In the genomic region with DNA sequence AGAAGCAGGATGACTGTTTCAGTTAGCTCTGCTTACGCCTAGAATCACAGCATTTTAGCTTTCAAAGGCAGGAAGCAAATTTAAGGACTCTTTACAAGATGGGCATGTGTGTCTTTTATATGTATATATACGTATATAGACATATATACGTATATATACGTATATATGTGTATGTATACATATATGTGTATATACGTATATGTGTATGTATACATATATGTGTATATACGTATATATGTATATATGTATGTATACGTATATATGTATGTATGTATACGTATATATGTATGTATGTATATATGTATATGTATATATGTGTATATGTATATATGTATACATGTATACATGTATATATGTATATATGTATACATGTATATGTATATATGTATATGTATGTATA, we compare ENCODE assay signal across 2 cellular contexts.
A peak's percentile ranks its signal among the peaks of the same experiment; 100 is the strongest.
TF ChIP-seq lines count a peak whose summit lies in the region.

No MANE protein-coding gene starts in this region.

TF ChIP-seq in IMR-90, 13 proteins besides CTCF, POLR2A, EP300 and RAD21:
- TF ChIP-seq, protein P1, sequence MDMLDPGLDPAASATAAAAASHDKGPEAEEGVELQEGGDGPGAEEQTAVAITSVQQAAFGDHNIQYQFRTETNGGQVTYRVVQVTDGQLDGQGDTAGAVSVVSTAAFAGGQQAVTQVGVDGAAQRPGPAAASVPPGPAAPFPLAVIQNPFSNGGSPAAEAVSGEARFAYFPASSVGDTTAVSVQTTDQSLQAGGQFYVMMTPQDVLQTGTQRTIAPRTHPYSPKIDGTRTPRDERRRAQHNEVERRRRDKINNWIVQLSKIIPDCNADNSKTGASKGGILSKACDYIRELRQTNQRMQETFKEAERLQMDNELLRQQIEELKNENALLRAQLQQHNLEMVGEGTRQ (IDR thresholded peaks at IDR 0.05; ENCODE audit: low read depth, low read length): no peak
- TF ChIP-seq MXI1 (IDR thresholded peaks at IDR 0.05; ENCODE audit: borderline replicate concordance, low read depth, low read length) (no peak), NFE2L2 (IDR thresholded peaks at IDR 0.05; ENCODE audit: low read depth, low read length) (no peak), RCOR1 (IDR thresholded peaks at IDR 0.05; ENCODE audit: insufficient replicate concordance, low read length) (no peak), CHD1 (IDR thresholded peaks at IDR 0.05; ENCODE audit: low read depth, low read length) (no peak), CEBPB (IDR thresholded peaks at IDR 0.05; ENCODE audit: low read depth, low read length) (no peak), RFX5 (IDR thresholded peaks at IDR 0.05; ENCODE audit: low read depth, low read length) (no peak), FOS (IDR thresholded peaks at IDR 0.05; ENCODE audit: low read depth, low read length) (no peak), MAFK (IDR thresholded peaks at IDR 0.05; ENCODE audit: low read depth, low read length) (no peak), BHLHE40 (IDR thresholded peaks at IDR 0.05; ENCODE audit: low read depth, low read length) (no peak), SMC3 (IDR thresholded peaks at IDR 0.05; ENCODE audit: low read depth, low read length) (no peak), MAZ (IDR thresholded peaks at IDR 0.05; ENCODE audit: borderline replicate concordance, low read depth, low read length) (no peak)
- TF ChIP-seq, protein P2, sequence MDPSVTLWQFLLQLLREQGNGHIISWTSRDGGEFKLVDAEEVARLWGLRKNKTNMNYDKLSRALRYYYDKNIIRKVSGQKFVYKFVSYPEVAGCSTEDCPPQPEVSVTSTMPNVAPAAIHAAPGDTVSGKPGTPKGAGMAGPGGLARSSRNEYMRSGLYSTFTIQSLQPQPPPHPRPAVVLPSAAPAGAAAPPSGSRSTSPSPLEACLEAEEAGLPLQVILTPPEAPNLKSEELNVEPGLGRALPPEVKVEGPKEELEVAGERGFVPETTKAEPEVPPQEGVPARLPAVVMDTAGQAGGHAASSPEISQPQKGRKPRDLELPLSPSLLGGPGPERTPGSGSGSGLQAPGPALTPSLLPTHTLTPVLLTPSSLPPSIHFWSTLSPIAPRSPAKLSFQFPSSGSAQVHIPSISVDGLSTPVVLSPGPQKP (IDR thresholded peaks at IDR 0.05; ENCODE audit: borderline replicate concordance, low read depth, low read length): no peak

TF ChIP-seq in K562, 482 proteins besides CTCF, POLR2A, EP300 and RAD21:
- TF ChIP-seq ZNF707 (CRISPR knock-in tag; conservative IDR thresholded peaks at IDR 0.05) (peak; percentile 77), XRCC3 (IDR thresholded peaks at IDR 0.05) (no peak), SLC30A9 (CRISPR knock-in tag; IDR thresholded peaks at IDR 0.05) (peak; percentile 93), ZNF140 (CRISPR knock-in tag; IDR thresholded peaks at IDR 0.05) (peak; percentile 87), ZNF408 (CRISPR knock-in tag; IDR thresholded peaks at IDR 0.05; ENCODE audit: low read depth) (peak; percentile 94), PPARD (CRISPR knock-in tag; IDR thresholded peaks at IDR 0.05) (0 out of 2 replicates have a peak, but pooled peaks have one; percentile 66), MTF1 (CRISPR knock-in tag; IDR thresholded peaks at IDR 0.05; ENCODE audit: borderline replicate concordance) (peak; percentile 92), NFIX (CRISPR knock-in tag; IDR thresholded peaks at IDR 0.05; ENCODE audit: low read depth) (peak; percentile 42; the same call in 1 of the 2 replicates)
- TF ChIP-seq, protein P3, sequence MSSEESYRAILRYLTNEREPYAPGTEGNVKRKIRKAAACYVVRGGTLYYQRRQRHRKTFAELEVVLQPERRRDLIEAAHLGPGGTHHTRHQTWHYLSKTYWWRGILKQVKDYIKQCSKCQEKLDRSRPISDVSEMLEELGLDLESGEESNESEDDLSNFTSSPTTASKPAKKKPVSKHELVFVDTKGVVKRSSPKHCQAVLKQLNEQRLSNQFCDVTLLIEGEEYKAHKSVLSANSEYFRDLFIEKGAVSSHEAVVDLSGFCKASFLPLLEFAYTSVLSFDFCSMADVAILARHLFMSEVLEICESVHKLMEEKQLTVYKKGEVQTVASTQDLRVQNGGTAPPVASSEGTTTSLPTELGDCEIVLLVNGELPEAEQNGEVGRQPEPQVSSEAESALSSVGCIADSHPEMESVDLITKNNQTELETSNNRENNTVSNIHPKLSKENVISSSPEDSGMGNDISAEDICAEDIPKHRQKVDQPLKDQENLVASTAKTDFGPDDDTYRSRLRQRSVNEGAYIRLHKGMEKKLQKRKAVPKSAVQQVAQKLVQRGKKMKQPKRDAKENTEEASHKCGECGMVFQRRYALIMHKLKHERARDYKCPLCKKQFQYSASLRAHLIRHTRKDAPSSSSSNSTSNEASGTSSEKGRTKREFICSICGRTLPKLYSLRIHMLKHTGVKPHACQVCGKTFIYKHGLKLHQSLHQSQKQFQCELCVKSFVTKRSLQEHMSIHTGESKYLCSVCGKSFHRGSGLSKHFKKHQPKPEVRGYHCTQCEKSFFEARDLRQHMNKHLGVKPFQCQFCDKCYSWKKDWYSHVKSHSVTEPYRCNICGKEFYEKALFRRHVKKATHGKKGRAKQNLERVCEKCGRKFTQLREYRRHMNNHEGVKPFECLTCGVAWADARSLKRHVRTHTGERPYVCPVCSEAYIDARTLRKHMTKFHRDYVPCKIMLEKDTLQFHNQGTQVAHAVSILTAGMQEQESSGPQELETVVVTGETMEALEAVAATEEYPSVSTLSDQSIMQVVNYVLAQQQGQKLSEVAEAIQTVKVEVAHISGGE (CRISPR knock-in tag; IDR thresholded peaks at IDR 0.05): peak in 1 of 3 experiments; percentile 66; a peak in 1 of 6 replicates
- TF ChIP-seq, protein P4, sequence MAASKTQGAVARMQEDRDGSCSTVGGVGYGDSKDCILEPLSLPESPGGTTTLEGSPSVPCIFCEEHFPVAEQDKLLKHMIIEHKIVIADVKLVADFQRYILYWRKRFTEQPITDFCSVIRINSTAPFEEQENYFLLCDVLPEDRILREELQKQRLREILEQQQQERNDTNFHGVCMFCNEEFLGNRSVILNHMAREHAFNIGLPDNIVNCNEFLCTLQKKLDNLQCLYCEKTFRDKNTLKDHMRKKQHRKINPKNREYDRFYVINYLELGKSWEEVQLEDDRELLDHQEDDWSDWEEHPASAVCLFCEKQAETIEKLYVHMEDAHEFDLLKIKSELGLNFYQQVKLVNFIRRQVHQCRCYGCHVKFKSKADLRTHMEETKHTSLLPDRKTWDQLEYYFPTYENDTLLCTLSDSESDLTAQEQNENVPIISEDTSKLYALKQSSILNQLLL (CRISPR knock-in tag; IDR thresholded peaks at IDR 0.05; ENCODE audit: borderline replicate concordance): peak; percentile 97
- TF ChIP-seq, protein P5, sequence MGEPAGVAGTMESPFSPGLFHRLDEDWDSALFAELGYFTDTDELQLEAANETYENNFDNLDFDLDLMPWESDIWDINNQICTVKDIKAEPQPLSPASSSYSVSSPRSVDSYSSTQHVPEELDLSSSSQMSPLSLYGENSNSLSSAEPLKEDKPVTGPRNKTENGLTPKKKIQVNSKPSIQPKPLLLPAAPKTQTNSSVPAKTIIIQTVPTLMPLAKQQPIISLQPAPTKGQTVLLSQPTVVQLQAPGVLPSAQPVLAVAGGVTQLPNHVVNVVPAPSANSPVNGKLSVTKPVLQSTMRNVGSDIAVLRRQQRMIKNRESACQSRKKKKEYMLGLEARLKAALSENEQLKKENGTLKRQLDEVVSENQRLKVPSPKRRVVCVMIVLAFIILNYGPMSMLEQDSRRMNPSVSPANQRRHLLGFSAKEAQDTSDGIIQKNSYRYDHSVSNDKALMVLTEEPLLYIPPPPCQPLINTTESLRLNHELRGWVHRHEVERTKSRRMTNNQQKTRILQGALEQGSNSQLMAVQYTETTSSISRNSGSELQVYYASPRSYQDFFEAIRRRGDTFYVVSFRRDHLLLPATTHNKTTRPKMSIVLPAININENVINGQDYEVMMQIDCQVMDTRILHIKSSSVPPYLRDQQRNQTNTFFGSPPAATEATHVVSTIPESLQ (CRISPR knock-in tag; IDR thresholded peaks at IDR 0.05): no peak
- TF ChIP-seq, protein P6, sequence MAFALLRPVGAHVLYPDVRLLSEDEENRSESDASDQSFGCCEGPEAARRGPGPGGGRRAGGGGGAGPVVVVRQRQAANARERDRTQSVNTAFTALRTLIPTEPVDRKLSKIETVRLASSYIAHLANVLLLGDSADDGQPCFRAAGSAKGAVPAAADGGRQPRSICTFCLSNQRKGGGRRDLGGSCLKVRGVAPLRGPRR (CRISPR knock-in tag; IDR thresholded peaks at IDR 0.05): peak; percentile 86
- TF ChIP-seq, protein P7, sequence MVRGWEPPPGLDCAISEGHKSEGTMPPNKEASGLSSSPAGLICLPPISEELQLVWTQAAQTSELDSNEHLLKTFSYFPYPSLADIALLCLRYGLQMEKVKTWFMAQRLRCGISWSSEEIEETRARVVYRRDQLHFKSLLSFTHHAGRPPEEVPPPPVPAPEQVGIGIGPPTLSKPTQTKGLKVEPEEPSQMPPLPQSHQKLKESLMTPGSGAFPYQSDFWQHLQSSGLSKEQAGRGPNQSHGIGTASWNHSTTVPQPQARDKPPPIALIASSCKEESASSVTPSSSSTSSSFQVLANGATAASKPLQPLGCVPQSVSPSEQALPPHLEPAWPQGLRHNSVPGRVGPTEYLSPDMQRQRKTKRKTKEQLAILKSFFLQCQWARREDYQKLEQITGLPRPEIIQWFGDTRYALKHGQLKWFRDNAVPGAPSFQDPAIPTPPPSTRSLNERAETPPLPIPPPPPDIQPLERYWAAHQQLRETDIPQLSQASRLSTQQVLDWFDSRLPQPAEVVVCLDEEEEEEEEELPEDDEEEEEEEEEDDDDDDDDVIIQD (CRISPR knock-in tag; IDR thresholded peaks at IDR 0.05): peak; percentile 67; the same call in 1 of the 2 replicates
- TF ChIP-seq, protein P8, sequence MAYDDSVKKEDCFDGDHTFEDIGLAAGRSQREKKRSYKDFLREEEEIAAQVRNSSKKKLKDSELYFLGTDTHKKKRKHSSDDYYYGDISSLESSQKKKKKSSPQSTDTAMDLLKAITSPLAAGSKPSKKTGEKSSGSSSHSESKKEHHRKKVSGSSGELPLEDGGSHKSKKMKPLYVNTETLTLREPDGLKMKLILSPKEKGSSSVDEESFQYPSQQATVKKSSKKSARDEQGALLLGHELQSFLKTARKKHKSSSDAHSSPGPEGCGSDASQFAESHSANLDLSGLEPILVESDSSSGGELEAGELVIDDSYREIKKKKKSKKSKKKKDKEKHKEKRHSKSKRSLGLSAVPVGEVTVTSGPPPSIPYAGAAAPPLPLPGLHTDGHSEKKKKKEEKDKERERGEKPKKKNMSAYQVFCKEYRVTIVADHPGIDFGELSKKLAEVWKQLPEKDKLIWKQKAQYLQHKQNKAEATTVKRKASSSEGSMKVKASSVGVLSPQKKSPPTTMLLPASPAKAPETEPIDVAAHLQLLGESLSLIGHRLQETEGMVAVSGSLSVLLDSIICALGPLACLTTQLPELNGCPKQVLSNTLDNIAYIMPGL (CRISPR knock-in tag; IDR thresholded peaks at IDR 0.05): no peak
- TF ChIP-seq, protein P9, sequence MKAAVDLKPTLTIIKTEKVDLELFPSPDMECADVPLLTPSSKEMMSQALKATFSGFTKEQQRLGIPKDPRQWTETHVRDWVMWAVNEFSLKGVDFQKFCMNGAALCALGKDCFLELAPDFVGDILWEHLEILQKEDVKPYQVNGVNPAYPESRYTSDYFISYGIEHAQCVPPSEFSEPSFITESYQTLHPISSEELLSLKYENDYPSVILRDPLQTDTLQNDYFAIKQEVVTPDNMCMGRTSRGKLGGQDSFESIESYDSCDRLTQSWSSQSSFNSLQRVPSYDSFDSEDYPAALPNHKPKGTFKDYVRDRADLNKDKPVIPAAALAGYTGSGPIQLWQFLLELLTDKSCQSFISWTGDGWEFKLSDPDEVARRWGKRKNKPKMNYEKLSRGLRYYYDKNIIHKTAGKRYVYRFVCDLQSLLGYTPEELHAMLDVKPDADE (conservative IDR thresholded peaks at IDR 0.05; ENCODE audit: control insufficient read depth, low read depth, low read length): no peak
- TF ChIP-seq, protein P10, sequence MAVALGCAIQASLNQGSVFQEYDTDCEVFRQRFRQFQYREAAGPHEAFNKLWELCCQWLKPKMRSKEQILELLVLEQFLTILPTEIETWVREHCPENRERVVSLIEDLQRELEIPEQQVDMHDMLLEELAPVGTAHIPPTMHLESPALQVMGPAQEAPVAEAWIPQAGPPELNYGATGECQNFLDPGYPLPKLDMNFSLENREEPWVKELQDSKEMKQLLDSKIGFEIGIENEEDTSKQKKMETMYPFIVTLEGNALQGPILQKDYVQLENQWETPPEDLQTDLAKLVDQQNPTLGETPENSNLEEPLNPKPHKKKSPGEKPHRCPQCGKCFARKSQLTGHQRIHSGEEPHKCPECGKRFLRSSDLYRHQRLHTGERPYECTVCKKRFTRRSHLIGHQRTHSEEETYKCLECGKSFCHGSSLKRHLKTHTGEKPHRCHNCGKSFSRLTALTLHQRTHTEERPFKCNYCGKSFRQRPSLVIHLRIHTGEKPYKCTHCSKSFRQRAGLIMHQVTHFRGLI (CRISPR knock-in tag; IDR thresholded peaks at IDR 0.05): peak; percentile 91
